Comparison of ENCODE assay signal across 10 cellular contexts in genomic region chr6:16800942-16801341, GRCh38. TPM values are rescaled to one million over a fixed set of nuclear protein-coding genes. Genes with fewer than 3 reads are reported as not detected.
DNase-seq lines count a peak whose midpoint lies in the region; ATAC-seq, FAIRE-seq and TF ChIP-seq lines count a peak whose summit lies in the region.
"Had no signal": no experiment of that assay in that cellular context is flagged by ENCODE, and none has a peak within 500 bp of the region (broad histone marks: within the 10 kb centered on the region; RNA-seq: fewer than 3 reads in every experiment).

No MANE protein-coding gene starts in this region.

- H3K14ac ChIP-seq in mesenchymal stem cell (ENCODE audit: low read length in 2 of 2): no peak overlapping the region

- H3K36me3 ChIP-seq in K562 (ENCODE audit: control insufficient read depth, insufficient read depth, low read length): no peaks in the 10 kb centered on the region
- H3K36me3 ChIP-seq in mesenchymal stem cell (ENCODE audit: control insufficient read depth in 1 of 2, insufficient read depth in 2 of 2, low read depth in 1 of 2, low read length in 2 of 2): no peaks in the 10 kb centered on the region

- no peak for TF ChIP-seq CTCF in K562 (IDR thresholded peaks at IDR 0.05 in 2 of 3, conservative IDR thresholded peaks at IDR 0.05 in 1 of 3; ENCODE audit: insufficient read depth in 2 of 3, low read depth in 1 of 3, low read length in 3 of 3)

- no peaks in the 10 kb centered on the region for H3K79me2 ChIP-seq in K562 (ENCODE audit: control insufficient read depth, insufficient read depth, low read length)

- no peak overlapping the region for H2BK5ac ChIP-seq in mesenchymal stem cell (ENCODE audit: low read depth, low read length, poor library complexity, severe bottlenecking)

- CTCF ChIA-PET in K562 (lab: Yijun Ruan, JAX; ENCODE audit: low intra/inter-chr PET ratio): no interaction called here

- no peaks in the 10 kb centered on the region for H3K9me1 ChIP-seq in K562 (ENCODE audit: control insufficient read depth, insufficient read depth, low read length)

- no peak overlapping the region for H4K91ac ChIP-seq in mesenchymal stem cell (ENCODE audit: low read length)

- intact Hi-C loops in K562 (cut with micrococcal nuclease): no loop called here
- intact Hi-C loops in posterior vena cava (cut with DNase I): no loop called here

- H2AFZ ChIP-seq in K562 (ENCODE audit: low read depth, low read length) (no peak overlapping the region), mesenchymal stem cell (ENCODE audit: low read depth, low read length) (no peak overlapping the region)

- H3K4me2 ChIP-seq in K562 (ENCODE audit: insufficient read depth, low read length) (no peak overlapping the region), mesenchymal stem cell (ENCODE audit: low read length, poor library complexity, severe bottlenecking) (no peak overlapping the region)

- H2AK5ac ChIP-seq in mesenchymal stem cell (ENCODE audit: low read length, severe bottlenecking): no peak overlapping the region

- H3K27me3 ChIP-seq in K562 (ENCODE audit: control insufficient read depth in 2 of 2, insufficient read depth in 2 of 2, low read length in 2 of 2) (peaks cover 10 to 11% of the 10 kb centered on the region in 2 experiments; a peak in 4 of 5 replicates), mesenchymal stem cell (ENCODE audit: control insufficient read depth in 1 of 2, insufficient read depth in 1 of 2, low read length in 2 of 2) (no peaks in the 10 kb centered on the region)

- TF ChIP-seq POLR2A in K562 (conservative IDR thresholded peaks at IDR 0.05): no peak

- no peak overlapping the region for H4K8ac ChIP-seq in mesenchymal stem cell (ENCODE audit: low read length)

- peak; percentile 43; the same call in 1 of the 3 replicates for ATAC-seq in K562

- H3K4me3 ChIP-seq in K562: no peak overlapping the region
- H3K4me3 ChIP-seq in mesenchymal stem cell (ENCODE audit: insufficient read depth in 1 of 2, low read depth in 1 of 2, low read length in 2 of 2): no peak overlapping the region

- H3K4ac ChIP-seq in mesenchymal stem cell (ENCODE audit: low read depth in 1 of 2, low read length in 2 of 2): no peak overlapping the region

- H3K79me1 ChIP-seq in mesenchymal stem cell (replicated peaks; ENCODE audit: low read length, poor library complexity, severe bottlenecking): no peaks in the 10 kb centered on the region

- no peak for FAIRE-seq in K562 (lab: Jason Lieb, UNC)
- FAIRE-seq: endometrium, GM18507 had no signal

- H3K27ac ChIP-seq in K562 (ENCODE audit: extremely low read depth, low read depth, low read length) (no peak overlapping the region), mesenchymal stem cell (ENCODE audit: low read length, poor library complexity, severe bottlenecking) (no peak overlapping the region)

- H4K20me1 ChIP-seq in K562 (replicated peaks; ENCODE audit: control insufficient read depth, insufficient read depth, low read length): no peaks in the 10 kb centered on the region

- DNase-seq in ELR (ENCODE audit: low read depth) (peak; percentile 31), LHCN-M2 (ENCODE audit: low read depth) (peak; percentile 34), K562 (ENCODE audit: extremely low read depth in 1 of 4, low spot score in 3 of 4) (no peak), mesenchymal stem cell (peak; percentile 67), posterior vena cava (ENCODE audit: low spot score) (no peak), NCI-H2029 treated with DMSO at 0.1 percent for 48 hours (lab: John Stamatoyannopoulos, UW) (no peak), hippocampal formation (lab: John Stamatoyannopoulos, UW) (no peak)
- DNase-seq: activated CD4-positive, alpha-beta T cell treated with anti-CD3 and anti-CD28 coated beads for 1 hour had no signal

- H2BK120ac ChIP-seq in mesenchymal stem cell (ENCODE audit: low read depth, low read length): no peak overlapping the region

- no peak overlapping the region for H2BK12ac ChIP-seq in mesenchymal stem cell (ENCODE audit: low read length in 2 of 2)

- no peak overlapping the region for H2BK15ac ChIP-seq in mesenchymal stem cell (ENCODE audit: low read depth, poor library complexity, severe bottlenecking)

- no peak overlapping the region for H3K23ac ChIP-seq in mesenchymal stem cell (ENCODE audit: low read length in 2 of 2)

- WGBS in K562 (ENCODE audit: insufficient coverage, low coverage, missing lambda C conversion rate): 0% methylated on average over 2 of the region's 2 CpGs
- WGBS in mesenchymal stem cell: 80% methylated on average over 1 of the region's 2 CpGs

- TF ChIP-seq RAD21 in K562 (CRISPR knock-in tag; conservative IDR thresholded peaks at IDR 0.05 in 1 of 2, IDR thresholded peaks at IDR 0.05 in 1 of 2): no peak

- in situ Hi-C loops in K562 (cut with MboI): no loop called here

- POLR2A ChIA-PET in K562 (lab: Yijun Ruan, JAX): interaction anchor here (0.6 to 1.4 kb wide), 3 partner anchors 74 to 257 kb away, joined by 3 to 4 read pairs (median 3); no protein-coding TSS in a partner anchor

- BruUV-seq in K562 (replicated peaks; lab: Mats Ljungman, UMichigan): no TSS peak

- H3K9ac ChIP-seq in K562 (ENCODE audit: insufficient read depth in 1 of 2, low read depth in 2 of 2, low read length in 2 of 2) (no peak overlapping the region), mesenchymal stem cell (ENCODE audit: low read length) (peak overlapping the region; percentile 52)

- no peaks in the 10 kb centered on the region for H3K4me1 ChIP-seq in K562 (replicated peaks in 1 of 2; ENCODE audit: control insufficient read depth in 2 of 2, insufficient read depth in 2 of 2, low read length in 2 of 2)
- H3K4me1 ChIP-seq in mesenchymal stem cell (ENCODE audit: control insufficient read depth, insufficient read depth, low read depth, low read length): peaks cover 5% of the 10 kb centered on the region

- no peak overlapping the region for H3K18ac ChIP-seq in mesenchymal stem cell (ENCODE audit: low read depth in 1 of 2, low read length in 2 of 2)

- TF ChIP-seq EP300 in K562 (IDR thresholded peaks at IDR 0.05; ENCODE audit: low read length): no peak

- no peaks in the 10 kb centered on the region for H3K9me3 ChIP-seq in K562 (replicated peaks; ENCODE audit: control insufficient read depth, insufficient read depth, low read depth, low read length)
- H3K9me3 ChIP-seq in mesenchymal stem cell (ENCODE audit: control insufficient read depth, low read length): no peaks in the 10 kb centered on the region

TF ChIP-seq in K562, 482 proteins besides CTCF, POLR2A, EP300 and RAD21 (continues in another document):
- no peak for TF ChIP-seq SMARCE1 (IDR thresholded peaks at IDR 0.05)
- TF ChIP-seq, protein P1, sequence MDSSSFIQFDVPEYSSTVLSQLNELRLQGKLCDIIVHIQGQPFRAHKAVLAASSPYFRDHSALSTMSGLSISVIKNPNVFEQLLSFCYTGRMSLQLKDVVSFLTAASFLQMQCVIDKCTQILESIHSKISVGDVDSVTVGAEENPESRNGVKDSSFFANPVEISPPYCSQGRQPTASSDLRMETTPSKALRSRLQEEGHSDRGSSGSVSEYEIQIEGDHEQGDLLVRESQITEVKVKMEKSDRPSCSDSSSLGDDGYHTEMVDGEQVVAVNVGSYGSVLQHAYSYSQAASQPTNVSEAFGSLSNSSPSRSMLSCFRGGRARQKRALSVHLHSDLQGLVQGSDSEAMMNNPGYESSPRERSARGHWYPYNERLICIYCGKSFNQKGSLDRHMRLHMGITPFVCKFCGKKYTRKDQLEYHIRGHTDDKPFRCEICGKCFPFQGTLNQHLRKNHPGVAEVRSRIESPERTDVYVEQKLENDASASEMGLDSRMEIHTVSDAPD (CRISPR knock-in tag; IDR thresholded peaks at IDR 0.05): no peak
- no peak for TF ChIP-seq TARDBP (IDR thresholded peaks at IDR 0.05)
- no peak for TF ChIP-seq SNAPC5 (CRISPR knock-in tag; IDR thresholded peaks at IDR 0.05)
- TF ChIP-seq, protein P2, sequence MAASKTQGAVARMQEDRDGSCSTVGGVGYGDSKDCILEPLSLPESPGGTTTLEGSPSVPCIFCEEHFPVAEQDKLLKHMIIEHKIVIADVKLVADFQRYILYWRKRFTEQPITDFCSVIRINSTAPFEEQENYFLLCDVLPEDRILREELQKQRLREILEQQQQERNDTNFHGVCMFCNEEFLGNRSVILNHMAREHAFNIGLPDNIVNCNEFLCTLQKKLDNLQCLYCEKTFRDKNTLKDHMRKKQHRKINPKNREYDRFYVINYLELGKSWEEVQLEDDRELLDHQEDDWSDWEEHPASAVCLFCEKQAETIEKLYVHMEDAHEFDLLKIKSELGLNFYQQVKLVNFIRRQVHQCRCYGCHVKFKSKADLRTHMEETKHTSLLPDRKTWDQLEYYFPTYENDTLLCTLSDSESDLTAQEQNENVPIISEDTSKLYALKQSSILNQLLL (CRISPR knock-in tag; IDR thresholded peaks at IDR 0.05; ENCODE audit: borderline replicate concordance): no peak
- no peak for TF ChIP-seq ZNF134 (CRISPR knock-in tag; conservative IDR thresholded peaks at IDR 0.05)

RNA-seq across cellular contexts. Expression of gene ATXN1, which starts 39.7 kb away (rescaled TPM):
- 8.2 and 9.9 TPM in 2 replicates for total RNA-seq in LHCN-M2 (2014; rRNA removed)
- polyA plus RNA-seq in LHCN-M2 (2012): 5.8 TPM
- total RNA-seq in K562 (2011; cell fraction: chromatin; rRNA removed; ENCODE audit: low replicate concordance): 1.0 and 1.9 TPM in 2 replicates
- total RNA-seq in K562 (2011; cell fraction: nucleolus; rRNA removed): 1.3 and 1.8 TPM in 2 replicates
- 0.88 and 1.4 TPM in 2 replicates for total RNA-seq in K562 (2011; cell fraction: nucleoplasm; rRNA removed)
- total RNA-seq in K562 (2014; rRNA removed): under 0.01 and 0.41 TPM in 2 replicates
- 0.29 and 0.47 TPM in 2 replicates for total RNA-seq in K562 (2014; rRNA removed; fragmentation: Illumina TruSeq; extraction: Trizol)
- total RNA-seq in K562 (2015; rRNA removed; fragmentation: Illumina TruSeq; extraction: Trizol): 0.80 and 0.94 TPM in 2 replicates
- total RNA-seq in K562 (2021): 0.60 and 0.63 TPM in 2 replicates
- polyA plus RNA-seq in K562 (2011; rRNA removed): 0.81 and 1.6 TPM in 2 replicates
- 1.4 and 2.0 TPM in 2 replicates for polyA plus RNA-seq in K562 (2011; cell fraction: cytosol; rRNA removed)
- 4.1 and 5.8 TPM in 2 replicates for polyA plus RNA-seq in K562 (2011; cell fraction: nucleus; rRNA removed)
- 1.9 and 2.3 TPM in 2 replicates for polyA plus RNA-seq in K562 (2012)
- polyA plus RNA-seq in K562 (2014; fragmentation: Illumina TruSeq; extraction: Trizol): 0.37 and 0.46 TPM in 2 replicates
- 1 to 10 TPM in 1 of 2 experiments, under 1 TPM in 1; 0.58 to 1.2 TPM for polyA plus RNA-seq in K562 (2014; fragmentation: Nextera tagmentation; extraction: Ambion mirVana)
- polyA plus RNA-seq in K562 (2014; rRNA removed): 0.15 and 1.9 TPM in 2 replicates
- 0.81 and 2.5 TPM in 2 replicates for polyA minus RNA-seq in K562 (2011; rRNA and poly(A)+ RNA removed)
- polyA minus RNA-seq in K562 (2011; cell fraction: cytosol; rRNA and poly(A)+ RNA removed): 1.4 and 2.0 TPM in 2 replicates
- polyA minus RNA-seq in K562 (2011; cell fraction: nucleus; rRNA and poly(A)+ RNA removed): 1.1 TPM in 2 replicates
- 16.8 TPM for polyA plus RNA-seq in mesenchymal stem cell (2013, experiment 1 of 2)
- 16.0 TPM for polyA plus RNA-seq in mesenchymal stem cell (2013, experiment 2 of 2)
- total RNA-seq in posterior vena cava: 10 to 100 TPM; 63.1 to 72.2 TPM

Comparison
In these comparisons a context has a peak if more than half of its experiments do, and no peak if none do; other contexts are left out.
1. DNase-seq: peak in ELR (single experiment), LHCN-M2 (single experiment) and mesenchymal stem cell (single experiment); none in K562 (0 of 4), posterior vena cava (single experiment), NCI-H2029 treated with DMSO at 0.1 percent for 48 hours (single experiment) and hippocampal formation (0 of 2).